In the genomic region with DNA sequence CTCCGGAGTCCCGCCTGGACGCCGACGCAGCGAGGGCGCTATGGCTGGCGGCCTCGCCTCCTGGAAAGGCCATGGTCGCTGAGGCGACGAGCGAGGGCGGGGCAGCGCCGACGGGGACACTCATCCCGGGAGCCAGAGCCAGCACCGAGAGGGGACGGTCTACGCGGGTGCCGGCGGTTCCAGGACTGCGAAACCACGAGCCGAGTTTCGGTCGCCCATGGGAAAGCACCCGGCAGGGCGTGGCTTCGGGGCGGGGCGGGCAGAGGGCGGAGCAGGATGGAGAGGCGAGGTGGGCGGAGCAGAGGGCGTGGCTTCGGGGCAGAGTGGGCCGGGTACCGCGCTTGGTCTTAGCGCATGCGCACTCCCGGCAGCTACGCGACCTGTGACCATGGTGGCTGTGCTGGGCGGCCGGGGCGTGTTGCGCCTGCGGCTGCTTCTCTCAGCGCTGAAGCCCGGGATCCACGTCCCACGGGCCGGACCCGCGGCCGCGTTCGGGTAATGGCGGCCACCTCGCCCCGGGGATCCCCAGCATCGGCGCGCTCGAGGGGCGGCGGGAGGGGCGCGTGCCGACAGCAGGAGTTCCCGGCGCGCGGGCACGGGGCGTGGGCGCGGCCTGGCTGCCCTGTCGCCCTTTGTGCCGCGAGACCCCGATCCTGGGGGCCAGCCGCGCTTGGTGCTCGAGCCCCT, we compare ENCODE assay signal across 8 cellular contexts. TPM values are rescaled to one million over a fixed set of nuclear protein-coding genes. Genes with fewer than 3 reads are reported as not detected.
A peak's percentile ranks its signal among the peaks of the same experiment; 100 is the strongest.
DNase-seq lines count a peak whose midpoint lies in the region; ATAC-seq and TF ChIP-seq lines count a peak whose summit lies in the region.

BPHL (plus strand) TSS at position 359 of the 687 bp plus-strand sequence; CDS start at position 389, 30 bp downstream.

- no peaks in the 10 kb centered on the region for H3K9me3 ChIP-seq in prostate gland

- no peaks in the 10 kb centered on the region for H3K27me3 ChIP-seq in prostate gland (replicated peaks; ENCODE audit: insufficient read depth)

- under 1% methylated on average over 75 of the region's 89 CpGs for WGBS in prostate gland

- peaks cover 2% of the 10 kb centered on the region for H3K27me3 Mint-ChIP-seq in T-helper 1 cell treated with Interleukin-12 subunit alpha and Interleukin-12 subunit beta and Interleukin-4 antibody, amounts not matched to agents 30 μg/mL and 1 μg/mL, for 36 hours (ENCODE audit: low read depth)

- peak within 1 kb of the TSS; percentile 86 for H3K4me3 Mint-ChIP-seq in T-helper 1 cell treated with Interleukin-12 subunit alpha and Interleukin-12 subunit beta and Interleukin-4 antibody, amounts not matched to agents 30 μg/mL and 1 μg/mL, for 36 hours

- TF ChIP-seq POLR2A in prostate gland (IDR thresholded peaks at IDR 0.05): peak; percentile 87

- TF ChIP-seq CTCF in prostate gland (IDR thresholded peaks at IDR 0.05): no peak

- H3K4me1 ChIP-seq in prostate gland (replicated peaks): no peaks in the 10 kb centered on the region

- H3K36me3 ChIP-seq in prostate gland: no peaks in the 10 kb centered on the region

- peak within 1 kb of the TSS; percentile 91 for H3K27ac Mint-ChIP-seq in T-helper 1 cell treated with Interleukin-12 subunit alpha and Interleukin-12 subunit beta and Interleukin-4 antibody, amounts not matched to agents 30 μg/mL and 1 μg/mL, for 36 hours

- H3K36me3 Mint-ChIP-seq in T-helper 1 cell treated with Interleukin-12 subunit alpha and Interleukin-12 subunit beta and Interleukin-4 antibody, amounts not matched to agents 30 μg/mL and 1 μg/mL, for 36 hours (ENCODE audit: low read depth): peaks cover 6% of the 10 kb centered on the region

- DNase-seq in NCI-H1694 (lab: John Stamatoyannopoulos, UW): peak; percentile 74
- peak; percentile 99 for DNase-seq in left ventricle myocardium superior
- peak; percentile 96 for DNase-seq in prostate gland (ENCODE audit: low spot score)
- DNase-seq in ureter (ENCODE audit: low spot score): peak; percentile 99

- H3K4me3 ChIP-seq in prostate gland: peak within 1 kb of the TSS; percentile 84 to 86

- intact Hi-C loops in left ventricle myocardium superior (cut with micrococcal nuclease) (no loop called here), prostate gland (cut with DNase I) (loop anchor here (2.0 kb wide), 1 partner anchor 50 kb away; the partner anchor contains the start of gene RIPK1)

- no peaks in the 10 kb centered on the region for H3K9me3 Mint-ChIP-seq in T-helper 1 cell treated with Interleukin-12 subunit alpha and Interleukin-12 subunit beta and Interleukin-4 antibody, amounts not matched to agents 30 μg/mL and 1 μg/mL, for 36 hours

- H3K27ac ChIP-seq in angular gyrus (ENCODE audit: low read depth, low read length): peak within 1 kb of the TSS; percentile 92
- peak within 1 kb of the TSS; percentile 95 to 96 for H3K27ac ChIP-seq in prostate gland

- ATAC-seq in GM18498 (IDR thresholded peaks at IDR 0.05; ENCODE audit: unreplicated experiment) (peak; percentile 94), HG02885 (IDR thresholded peaks at IDR 0.05; ENCODE audit: poor library complexity, unreplicated experiment) (peak; percentile 87), left ventricle myocardium superior (peak; percentile 98)

- peaks cover 16% of the 10 kb centered on the region for H3K4me1 Mint-ChIP-seq in T-helper 1 cell treated with Interleukin-12 subunit alpha and Interleukin-12 subunit beta and Interleukin-4 antibody, amounts not matched to agents 30 μg/mL and 1 μg/mL, for 36 hours (ENCODE audit: low read depth)

RNA-seq across cellular contexts. Expression of gene BPHL, which starts in this region (rescaled TPM):
- total RNA-seq in left ventricle myocardium superior (17.3 TPM), prostate gland (10 to 100 TPM; 16.5 to 17.7 TPM), ureter (35.6 TPM)

Comparison
In these comparisons a context has a peak if more than half of its experiments do, and no peak if none do; other contexts are left out.
1. Peak in every context shown above with its lines: DNase-seq, ATAC-seq, H3K4me3 ChIP-seq and H3K27ac ChIP-seq.